21 cellular contexts compared by ENCODE assay signal in the genomic region with DNA sequence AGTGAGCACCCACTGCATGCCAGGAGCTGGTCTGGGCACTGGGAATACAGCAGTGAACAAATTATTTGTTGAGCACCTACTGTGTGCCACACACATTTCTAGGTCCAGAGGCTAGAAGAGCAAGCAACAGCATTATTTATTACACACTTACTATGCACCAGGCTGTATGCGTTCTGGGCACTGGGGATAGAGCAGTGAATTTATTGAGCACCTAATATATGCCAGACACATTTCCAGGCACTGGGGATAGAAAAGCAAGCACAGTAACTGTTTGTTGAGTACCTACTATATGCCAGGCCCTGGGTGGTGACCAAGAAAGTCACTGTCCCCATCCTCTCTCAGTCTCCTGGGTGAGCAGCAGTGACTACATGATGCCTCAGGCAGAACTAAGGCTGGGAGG.
"Had no signal": no experiment of that assay in that cellular context is flagged by ENCODE, and none has a peak within 500 bp of the region (broad histone marks: within the 10 kb centered on the region; RNA-seq: fewer than 3 reads in every experiment).

No MANE protein-coding gene starts in this region.

- H3K9ac ChIP-seq: SK-N-SH had no signal

- H3K36me3 ChIP-seq: brain microvascular endothelial cell, lower lobe of right lung had no signal

- H3K36me3 Mint-ChIP-seq: activated naive CD8-positive, alpha-beta T cell treated with anti-CD3 and anti-CD28 coated beads, Interleukin-2, amount 10 ng/mL, durations not matched to agents 7 days and 5 days; natural killer cell had no signal

- H3K27ac ChIP-seq: brain microvascular endothelial cell, hepatocyte, lower lobe of right lung had no signal

- H3K27ac Mint-ChIP-seq: activated B cell treated with CpG ODN at 0.5 μM for 24 hours; activated CD4-positive, alpha-beta memory T cell treated with anti-CD3 and anti-CD28 coated beads, Interleukin-2, amount 10 ng/mL, durations not matched to agents 7 days and 5 days; activated naive CD8-positive, alpha-beta T cell treated with anti-CD3 and anti-CD28 coated beads, Interleukin-2, amount 10 ng/mL, durations not matched to agents 7 days and 5 days; activated T-helper 17 cell treated with anti-CD3 and anti-CD28 coated beads, Interleukin-2, amount 50 U/mL, for 72 hours; natural killer cell; T-helper 2 cell treated with Interferon-gamma antibody and Interleukin-4, amounts not matched to agents 5 μg/mL and 100 μg/mL, for 36 hours had no signal

- H3K9me3 ChIP-seq: lower lobe of right lung, SK-N-SH had no signal

- H3K4me1 Mint-ChIP-seq: activated CD4-positive, alpha-beta memory T cell treated with anti-CD3 and anti-CD28 coated beads, Interleukin-2, amount 10 ng/mL, durations not matched to agents 7 days and 5 days; activated naive CD8-positive, alpha-beta T cell treated with anti-CD3 and anti-CD28 coated beads, Interleukin-2, amount 10 ng/mL, durations not matched to agents 7 days and 5 days; activated T-helper 17 cell treated with anti-CD3 and anti-CD28 coated beads, Interleukin-2, amount 50 U/mL, for 72 hours; central memory CD8-positive, alpha-beta T cell; natural killer cell had no signal

- H3K4me2 ChIP-seq: hepatocyte, SK-N-SH had no signal

- H3K9me3 Mint-ChIP-seq: activated B cell treated with CpG ODN at 0.5 μM for 24 hours; activated naive CD8-positive, alpha-beta T cell treated with anti-CD3 and anti-CD28 coated beads, Interleukin-2, amount 10 ng/mL, durations not matched to agents 7 days and 5 days; activated T-helper 17 cell treated with anti-CD3 and anti-CD28 coated beads, Interleukin-2, amount 50 U/mL, for 72 hours; central memory CD8-positive, alpha-beta T cell; natural killer cell; T-helper 2 cell treated with Interferon-gamma antibody and Interleukin-4, amounts not matched to agents 5 μg/mL and 100 μg/mL, for 36 hours had no signal

- H3K4me3 ChIP-seq: hepatocyte, lower lobe of right lung had no signal

- H3K27me3 ChIP-seq: brain microvascular endothelial cell, hepatocyte had no signal

- H3K4me3 Mint-ChIP-seq: activated B cell treated with CpG ODN at 0.5 μM for 24 hours; activated CD4-positive, alpha-beta memory T cell treated with anti-CD3 and anti-CD28 coated beads, Interleukin-2, amount 10 ng/mL, durations not matched to agents 7 days and 5 days; activated naive CD8-positive, alpha-beta T cell treated with anti-CD3 and anti-CD28 coated beads, Interleukin-2, amount 10 ng/mL, durations not matched to agents 7 days and 5 days; activated T-helper 17 cell treated with anti-CD3 and anti-CD28 coated beads, Interleukin-2, amount 50 U/mL, for 72 hours; central memory CD8-positive, alpha-beta T cell; natural killer cell; T-helper 2 cell treated with Interferon-gamma antibody and Interleukin-4, amounts not matched to agents 5 μg/mL and 100 μg/mL, for 36 hours had no signal

- DNase-seq: activated B cell treated with CpG ODN at 0.5 μM for 24 hours; activated CD4-positive, alpha-beta memory T cell treated with anti-CD3 and anti-CD28 coated beads, Interleukin-2, amount 10 ng/mL, durations not matched to agents 7 days and 5 days; activated CD4-positive, alpha-beta T cell treated with anti-CD3 and anti-CD28 coated beads for 4 hours; activated naive CD4-positive, alpha-beta T cell; activated naive CD8-positive, alpha-beta T cell treated with anti-CD3 and anti-CD28 coated beads, Interleukin-2, amount 10 ng/mL, durations not matched to agents 7 days and 5 days; activated T-cell treated with anti-CD3 and anti-CD28 coated beads, Interleukin-2, amount 50 U/mL, for 1 hour; brain microvascular endothelial cell; cortex of kidney; effector CD8-positive, alpha-beta T cell; left colon; lower lobe of right lung; natural killer cell; stimulated activated CD4-positive, alpha-beta T cell treated with anti-CD3 and anti-CD28 coated beads, Interleukin-12 subunit alpha, Interleukin-12 subunit beta, amount 100 ng/mL, for 4 hours; stimulated activated CD4-positive, alpha-beta T cell treated with anti-CD3 and anti-CD28 coated beads, Interleukin-1b, Interleukin-23, amount 100 ng/mL, for 48 hours; stimulated activated CD8-positive, alpha-beta memory T cell treated with anti-CD3 and anti-CD28 coated beads, Interleukin-4, amount 100 ng/mL, for 48 hours; stimulated activated naive CD4-positive, alpha-beta T cell treated with Interleukin-2 at 50 U/mL for 16 hours had no signal

- ATAC-seq: activated T-helper 17 cell treated with anti-CD3 and anti-CD28 coated beads, Interleukin-2, amount 50 U/mL, for 72 hours; left colon; lower lobe of right lung; natural killer cell had no signal

- H3K27me3 Mint-ChIP-seq: activated B cell treated with CpG ODN at 0.5 μM for 24 hours; activated CD4-positive, alpha-beta memory T cell treated with anti-CD3 and anti-CD28 coated beads, Interleukin-2, amount 10 ng/mL, durations not matched to agents 7 days and 5 days; activated naive CD8-positive, alpha-beta T cell treated with anti-CD3 and anti-CD28 coated beads, Interleukin-2, amount 10 ng/mL, durations not matched to agents 7 days and 5 days; activated T-helper 17 cell treated with anti-CD3 and anti-CD28 coated beads, Interleukin-2, amount 50 U/mL, for 72 hours; central memory CD8-positive, alpha-beta T cell had no signal
